9 cellular contexts compared by ENCODE assay signal in genomic region chr3:69178838-69179739, GRCh38. TPM values are rescaled to one million over a fixed set of nuclear protein-coding genes. Genes with fewer than 3 reads are reported as not detected.
A peak's percentile ranks its signal among the peaks of the same experiment; 100 is the strongest.
DNase-seq lines count a peak whose midpoint lies in the region; ATAC-seq and TF ChIP-seq lines count a peak whose summit lies in the region.
"Had no signal": no experiment of that assay in that cellular context is flagged by ENCODE, and none has a peak within 500 bp of the region (broad histone marks: within the 10 kb centered on the region; RNA-seq: fewer than 3 reads in every experiment).

No MANE protein-coding gene starts in this region.

- H3K4me1 Mint-ChIP-seq in activated CD4-positive, alpha-beta memory T cell treated with anti-CD3 and anti-CD28 coated beads, Interleukin-2, amount 10 ng/mL, durations not matched to agents 7 days and 5 days: peaks cover 50% of the 10 kb centered on the region

- no peak overlapping the region for H3K9ac ChIP-seq in trophoblast cell (ENCODE audit: low read length)

- peak overlapping the region; percentile 80 for H3K18ac ChIP-seq in trophoblast cell (ENCODE audit: low read length)

- POLR2A ChIA-PET in activated CD4-positive, alpha-beta memory T cell treated with anti-CD3 and anti-CD28 coated beads, Interleukin-2, amount 10 ng/mL, durations not matched to agents 7 days and 5 days (lab: Charles Lee): interaction anchor here (0.7 to 1.3 kb wide), 5 partner anchors 19 to 127 kb away, joined by 3 to 4 read pairs (median 3); no protein-coding TSS in a partner anchor

- CTCF ChIA-PET in activated CD4-positive, alpha-beta memory T cell treated with anti-CD3 and anti-CD28 coated beads, Interleukin-2, amount 10 ng/mL, durations not matched to agents 7 days and 5 days (lab: Charles Lee): interaction anchor here (1.2 to 1.9 kb wide), 5 partner anchors 14 to 130 kb away, joined by 3 to 5 read pairs (median 4); no protein-coding TSS in a partner anchor

- no peak overlapping the region for H2BK12ac ChIP-seq in trophoblast cell (ENCODE audit: low read length)

- H3K27ac ChIP-seq in esophagus squamous epithelium (peak overlapping the region in 3 of 4 donors; percentile 27 to 47 (median 39)), trophoblast cell (ENCODE audit: low read depth, low read length) (no peak overlapping the region)

- TF ChIP-seq POLR2A in esophagus squamous epithelium (IDR thresholded peaks at IDR 0.05): no peak

- H3K4me1 ChIP-seq in esophagus squamous epithelium (peaks cover 0 to 41% (median 6%) of the 10 kb centered on the region in 3 donors), trophoblast cell (ENCODE audit: control insufficient read depth in 1 of 2, insufficient read depth in 2 of 2, low read length in 2 of 2) (peaks cover 9 to 13% of the 10 kb centered on the region in 2 experiments)

- H3K36me3 Mint-ChIP-seq in activated CD4-positive, alpha-beta memory T cell treated with anti-CD3 and anti-CD28 coated beads, Interleukin-2, amount 10 ng/mL, durations not matched to agents 7 days and 5 days (ENCODE audit: low read depth): peaks cover 80% of the 10 kb centered on the region

- H2AFZ ChIP-seq in trophoblast cell (ENCODE audit: insufficient read depth, low read length, poor library complexity): no peak overlapping the region

- peaks cover 5% of the 10 kb centered on the region for H3K79me1 ChIP-seq in trophoblast cell (ENCODE audit: low read length)

- 64 to 67% methylated on average over 5 of the region's 5 CpGs for WGBS in esophagus squamous epithelium, 2 donors
- no CpG with 5 or more reads among the region's 5 CpGs for WGBS in trophoblast cell (ENCODE audit: extremely low coverage, insufficient coverage, insufficient read length)

- DNase-seq in HT-29 (ENCODE audit: low spot score): peak; percentile 91
- no peak for DNase-seq in activated CD4-positive, alpha-beta memory T cell treated with anti-CD3 and anti-CD28 coated beads, Interleukin-2, amount 10 ng/mL, durations not matched to agents 7 days and 5 days
- no peak for DNase-seq in esophagus squamous epithelium (lab: John Stamatoyannopoulos, UW)
- peak; percentile 74 to 89 for DNase-seq in trophoblast cell
- no peak for DNase-seq in epidermal melanocyte (ENCODE audit: insufficient read length, low spot score)
- DNase-seq in AML-193 (lab: John Stamatoyannopoulos, UW): no peak
- DNase-seq: NCI-H2171 had no signal

- H3K23ac ChIP-seq in trophoblast cell (ENCODE audit: low read length): no peak overlapping the region

- no peak overlapping the region for H3K4ac ChIP-seq in trophoblast cell (ENCODE audit: low read depth, low read length)

- no peaks in the 10 kb centered on the region for H3K9me3 ChIP-seq in esophagus squamous epithelium
- no peaks in the 10 kb centered on the region for H3K9me3 ChIP-seq in trophoblast cell (ENCODE audit: insufficient read depth, low read depth, low read length)

- no peak overlapping the region for H4K91ac ChIP-seq in trophoblast cell (ENCODE audit: low read depth, low read length)

- ATAC-seq in HG02763 (IDR thresholded peaks at IDR 0.05; ENCODE audit: unreplicated experiment): no peak

- no peak overlapping the region for H3K4me2 ChIP-seq in trophoblast cell (ENCODE audit: low read length)

- H3K4me3 Mint-ChIP-seq in activated CD4-positive, alpha-beta memory T cell treated with anti-CD3 and anti-CD28 coated beads, Interleukin-2, amount 10 ng/mL, durations not matched to agents 7 days and 5 days: no peak overlapping the region

- intact Hi-C loops in esophagus squamous epithelium (cut with DNase I): loop anchor here (10.0 kb wide), 1 partner anchor 56 kb away; no protein-coding TSS in a partner anchor

- H3K27me3 ChIP-seq in esophagus squamous epithelium (no peaks in the 10 kb centered on the region), trophoblast cell (ENCODE audit: insufficient read depth, low read length) (no peaks in the 10 kb centered on the region)

- H3K14ac ChIP-seq in trophoblast cell (ENCODE audit: low read length): no peak overlapping the region

- H3K27me3 Mint-ChIP-seq in activated CD4-positive, alpha-beta memory T cell treated with anti-CD3 and anti-CD28 coated beads, Interleukin-2, amount 10 ng/mL, durations not matched to agents 7 days and 5 days: no peaks in the 10 kb centered on the region

- no peak overlapping the region for H2BK5ac ChIP-seq in trophoblast cell (ENCODE audit: low read depth, low read length, poor library complexity)

- TF ChIP-seq CTCF in esophagus squamous epithelium (IDR thresholded peaks at IDR 0.05): peak in 1 of 6 experiments; percentile 22

- no peak overlapping the region for H4K8ac ChIP-seq in trophoblast cell (ENCODE audit: low read depth, low read length)

- H4K12ac ChIP-seq in trophoblast cell (ENCODE audit: low read depth, low read length): no peak overlapping the region

- H3K79me2 ChIP-seq in trophoblast cell (ENCODE audit: control insufficient read depth, insufficient read depth, low read length, poor library complexity): no peaks in the 10 kb centered on the region

- peaks cover 6 to 93% (median 24%) of the 10 kb centered on the region in 3 donors for H3K36me3 ChIP-seq in esophagus squamous epithelium
- peaks cover 18 to 38% of the 10 kb centered on the region in 2 experiments for H3K36me3 ChIP-seq in trophoblast cell (ENCODE audit: control insufficient read depth in 1 of 2, insufficient read depth in 2 of 2, low read length in 2 of 2)

- H2AK5ac ChIP-seq in trophoblast cell (ENCODE audit: low read length): no peak overlapping the region

- peak overlapping the region; percentile 12 for H3K27ac Mint-ChIP-seq in activated CD4-positive, alpha-beta memory T cell treated with anti-CD3 and anti-CD28 coated beads, Interleukin-2, amount 10 ng/mL, durations not matched to agents 7 days and 5 days

- H2BK120ac ChIP-seq in trophoblast cell (ENCODE audit: insufficient read depth, low read length, poor library complexity): no peak overlapping the region

- no peaks in the 10 kb centered on the region for H3K9me3 Mint-ChIP-seq in activated CD4-positive, alpha-beta memory T cell treated with anti-CD3 and anti-CD28 coated beads, Interleukin-2, amount 10 ng/mL, durations not matched to agents 7 days and 5 days

- no peak overlapping the region for H3K4me3 ChIP-seq in esophagus squamous epithelium
- H3K4me3 ChIP-seq in trophoblast cell (ENCODE audit: low read depth, low read length): no peak overlapping the region

RNA-seq across cellular contexts. Expression of gene LMOD3, which starts 56.7 kb away (rescaled TPM):
- total RNA-seq in HT-29 (2014; rRNA removed; shearing (Covaris generic)): 0.10 and 0.15 TPM in 2 replicates
- total RNA-seq in activated CD4-positive, alpha-beta memory T cell treated with anti-CD3 and anti-CD28 coated beads, Interleukin-2, amount 10 ng/mL, durations not matched to agents 7 days and 5 days: not detected
- total RNA-seq in esophagus squamous epithelium: under 1 TPM in 1 of 4 donors, not detected in 3; under 0.01 TPM
- 0.01 TPM in 1 of 2 replicates, not detected in the other for polyA plus RNA-seq in trophoblast cell (2013)
- total RNA-seq: osteocyte had no signal

Comparison
In these comparisons a context has a peak if more than half of its experiments do, and no peak if none do; other contexts are left out.
1. DNase-seq: peak in HT-29 (single experiment) and trophoblast cell (2 of 2); none in activated CD4-positive, alpha-beta memory T cell treated with anti-CD3 and anti-CD28 coated beads, Interleukin-2, amount 10 ng/mL, durations not matched to agents 7 days and 5 days (single experiment), esophagus squamous epithelium (single experiment), epidermal melanocyte (single experiment) and AML-193 (0 of 2).